23 cellular contexts compared by ENCODE assay signal in genomic region chr3:144351968-144352367, GRCh38.
DNase-seq lines count a peak whose midpoint lies in the region; TF ChIP-seq lines count a peak whose summit lies in the region.
"Had no signal": no experiment of that assay in that cellular context is flagged by ENCODE, and none has a peak within 500 bp of the region (broad histone marks: within the 10 kb centered on the region; RNA-seq: fewer than 3 reads in every experiment).

No MANE protein-coding gene starts in this region.

- H3K27ac ChIP-seq in WERI-Rb-1 = no peak overlapping the region
- H3K27ac ChIP-seq: KMS-11 had no signal

- H3K27me3 ChIP-seq in WERI-Rb-1 (ENCODE audit: insufficient read depth, low read depth, severe bottlenecking) = no peaks in the 10 kb centered on the region

- H3K36me3 ChIP-seq in WERI-Rb-1 = no peaks in the 10 kb centered on the region

- peak overlapping the region; percentile 20 to 65 (median 64) for H3K27ac Mint-ChIP-seq in nephron
- H3K27ac Mint-ChIP-seq: CD8-positive, alpha-beta memory T cell had no signal

- no peaks in the 10 kb centered on the region for H3K9me3 ChIP-seq in WERI-Rb-1 (ENCODE audit: severe bottlenecking)

- TF ChIP-seq CTCF in nephron (IDR thresholded peaks at IDR 0.05; ENCODE audit: unreplicated experiment in 3 of 3) = no peak
- no peak for TF ChIP-seq CTCF in foreskin fibroblast (IDR thresholded peaks at IDR 0.05; ENCODE audit: low read depth, low read length)
- TF ChIP-seq CTCF in WERI-Rb-1 (IDR thresholded peaks at IDR 0.05; ENCODE audit: low read depth, low read length) = no peak

- peak overlapping the region in 1 of 3 experiments; percentile 2 for H3K4me3 Mint-ChIP-seq in nephron
- H3K4me3 Mint-ChIP-seq: CD8-positive, alpha-beta memory T cell had no signal

- H3K36me3 Mint-ChIP-seq in nephron (ENCODE audit: low read depth) = no peaks in the 10 kb centered on the region
- H3K36me3 Mint-ChIP-seq: CD8-positive, alpha-beta memory T cell had no signal

- peaks cover 11% of the 10 kb centered on the region for H3K4me1 Mint-ChIP-seq in nephron
- H3K4me1 Mint-ChIP-seq: CD8-positive, alpha-beta memory T cell had no signal

- H3K27me3 Mint-ChIP-seq in nephron (ENCODE audit: low read depth) = no peaks in the 10 kb centered on the region

- no peaks in the 10 kb centered on the region for H3K9me3 Mint-ChIP-seq in nephron

- H3K4me3 ChIP-seq in foreskin fibroblast (ENCODE audit: low read depth in 1 of 2, low read length in 2 of 2) (no peak overlapping the region), WERI-Rb-1 (ENCODE audit: low read depth, low read length) (no peak overlapping the region)

- DNase-seq in CD1c-positive myeloid dendritic cell (ENCODE audit: extremely low spot score) (peak; percentile 3), NOMO-1 treated with dmso at 0.1 percent for 144 hours (lab: John Stamatoyannopoulos, UW; ENCODE audit: unreplicated experiment) (peak; percentile 7), fibroblast of gingiva (ENCODE audit: low read depth) (peak; percentile 3), ecto neural progenitor cell (ENCODE audit: low spot score) (no peak), foreskin fibroblast (no peak), WERI-Rb-1 (no peak)
- DNase-seq: C1 segment of cervical spinal cord; Calu3; CD8-positive, alpha-beta memory T cell; DMS79 treated with DMSO at 0.1 percent for 48 hours; GF-D8; HCEC 1CT; IMR-90; MM.1S; NCI-H1092; NCI-H1417 treated with DMSO at 0.1 percent for 48 hours; NCI-H1694 treated with DMSO at 0.1 percent for 48 hours; NCI-H2081; NCI-H2227 treated with DMSO at 0.1 percent for 48 hours; NCI-H526 treated with DMSO at 0.1 percent for 48 hours; PC-3 had no signal

Comparison
In these comparisons a context has a peak if more than half of its experiments do, and no peak if none do; other contexts are left out.
1. DNase-seq: peak in CD1c-positive myeloid dendritic cell (single experiment), NOMO-1 treated with dmso at 0.1 percent for 144 hours (single experiment) and fibroblast of gingiva (single experiment); none in ecto neural progenitor cell (single experiment), foreskin fibroblast (0 of 2) and WERI-Rb-1 (single experiment).